Comparison of ENCODE assay signal across 10 cellular contexts in genomic region chr6:41781302-41781711, GRCh38. TPM values are rescaled to one million over a fixed set of nuclear protein-coding genes. Genes with fewer than 3 reads are reported as not detected.
DNase-seq lines count a peak whose midpoint lies in the region; ATAC-seq and TF ChIP-seq lines count a peak whose summit lies in the region.
"Had no signal": no experiment of that assay in that cellular context is flagged by ENCODE, and none has a peak within 500 bp of the region (broad histone marks: within the 10 kb centered on the region; RNA-seq: fewer than 3 reads in every experiment).

No MANE protein-coding gene starts in this region.

- H3K4me1 ChIP-seq in DND-41 (ENCODE audit: insufficient read depth, low read length) (peaks cover 38% of the 10 kb centered on the region), SJCRH30 (peaks cover 5% of the 10 kb centered on the region; the same call in 1 of the 2 replicates), neutrophil (ENCODE audit: control insufficient read depth in 1 of 2, insufficient read depth in 1 of 2, low read depth in 1 of 2, low read length in 1 of 2) (peaks cover 68 to 74% of the 10 kb centered on the region in 2 experiments)

- H3K79me2 ChIP-seq in DND-41 (ENCODE audit: insufficient read depth, low read length) = peaks cover 14% of the 10 kb centered on the region

- TF ChIP-seq CTCF in DND-41 (IDR thresholded peaks at IDR 0.05; ENCODE audit: borderline replicate concordance, extremely low read depth, low read length, poor library complexity, severe bottlenecking) (no peak), fibroblast of mammary gland (conservative IDR thresholded peaks at IDR 0.05; ENCODE audit: control insufficient read depth, insufficient read depth, low read depth, low read length) (no peak), neutrophil (IDR thresholded peaks at IDR 0.05) (no peak)

- DNase-seq in DND-41 (no peak), SJCRH30 (no peak), fibroblast of mammary gland (ENCODE audit: low read depth) (no peak), T-helper 9 cell (no peak), NCI-H1048 (lab: John Stamatoyannopoulos, UW) (no peak)
- DNase-seq in NK-92 treated with Interleukin-12 subunit alpha and Interleukin-12 subunit beta, amount 100 ng/mL, for 24 hours (lab: John Stamatoyannopoulos, UW) = no peak

- peaks cover 4% of the 10 kb centered on the region for H3K36me3 ChIP-seq in DND-41 (ENCODE audit: insufficient read depth, low read length)
- no peaks in the 10 kb centered on the region for H3K36me3 ChIP-seq in SJCRH30
- no peaks in the 10 kb centered on the region for H3K36me3 ChIP-seq in neutrophil

- ATAC-seq in DND-41 (ENCODE audit: insufficient read depth, low read depth) (no peak), HG03432 (IDR thresholded peaks at IDR 0.05; ENCODE audit: unreplicated experiment) (no peak)

- H3K4me3 ChIP-seq in DND-41 (ENCODE audit: low read depth in 1 of 2, low read length in 2 of 2) (peak overlapping the region in 1 of 2 experiments; percentile 81; a peak in 2 of 4 replicates), SJCRH30 (peak overlapping the region; percentile 64; the same call in 1 of the 2 replicates), fibroblast of mammary gland (ENCODE audit: control insufficient read depth, low read depth, low read length) (peak overlapping the region; percentile 71), neutrophil (ENCODE audit: low read depth in 1 of 2, low read length in 1 of 2) (peak overlapping the region in 1 of 2 experiments; percentile 54)

- H3K9me3 ChIP-seq in DND-41 (ENCODE audit: insufficient read depth, low read length, severe bottlenecking) = no peaks in the 10 kb centered on the region
- no peaks in the 10 kb centered on the region for H3K9me3 ChIP-seq in SJCRH30 (replicated peaks)
- no peaks in the 10 kb centered on the region for H3K9me3 ChIP-seq in neutrophil

- peak overlapping the region; percentile 69; the same call in 1 of the 2 replicates for H3K9ac ChIP-seq in DND-41 (ENCODE audit: low read depth, low read length)

- H3K27me3 ChIP-seq in DND-41 (ENCODE audit: insufficient read depth, low read length, poor library complexity) = peaks cover 4% of the 10 kb centered on the region
- H3K27me3 ChIP-seq in SJCRH30 = no peaks in the 10 kb centered on the region
- no peaks in the 10 kb centered on the region for H3K27me3 ChIP-seq in neutrophil

- no peak overlapping the region for H3K27ac ChIP-seq in DND-41 (ENCODE audit: low read length)
- H3K27ac ChIP-seq in SJCRH30 = no peak overlapping the region
- H3K27ac ChIP-seq in neutrophil = peak overlapping the region; percentile 38

- no peaks in the 10 kb centered on the region for H4K20me1 ChIP-seq in DND-41 (ENCODE audit: insufficient read depth, low read length)

- peak overlapping the region; percentile 82 for H3K4me2 ChIP-seq in DND-41 (ENCODE audit: insufficient read depth, low read length)

- H2AFZ ChIP-seq in DND-41 (ENCODE audit: low read depth, low read length) = no peak overlapping the region

RNA-seq across cellular contexts. Expression of gene PRICKLE4, which starts 0.7 kb away (rescaled TPM):
- 0.28 TPM in 1 of 2 replicates, not detected in the other for total RNA-seq in SJCRH30 (2014; rRNA removed; shearing (Covaris generic))
- total RNA-seq: kidney epithelial cell had no signal

RNA-seq across cellular contexts. Expression of gene FRS3, which starts 1.6 kb away (rescaled TPM):
- 2.6 TPM in 2 replicates for total RNA-seq in SJCRH30 (2014; rRNA removed; shearing (Covaris generic))

RNA-seq across cellular contexts. Expression of gene TOMM6, which starts 6.2 kb away (rescaled TPM):
- 194 and 198 TPM in 2 replicates for total RNA-seq in SJCRH30 (2014; rRNA removed; shearing (Covaris generic))

RNA-seq across cellular contexts. Expression of gene PGC, which starts 34.1 kb away (rescaled TPM):
- total RNA-seq in SJCRH30 (2014; rRNA removed; shearing (Covaris generic)) = not detected in 2 replicates
- total RNA-seq: kidney epithelial cell, RPMI7951 had no signal

RNA-seq across cellular contexts. Expression of gene TFEB, which starts 45.9 kb away (rescaled TPM):
- 0.57 and 0.63 TPM in 2 replicates for total RNA-seq in SJCRH30 (2014; rRNA removed; shearing (Covaris generic))
